ENCODE assay signal across 8 cellular contexts in genomic region chr18:79496978-79497637, GRCh38.
A peak's percentile ranks its signal among the peaks of the same experiment; 100 is the strongest.
DNase-seq lines count a peak whose midpoint lies in the region; ATAC-seq and TF ChIP-seq lines count a peak whose summit lies in the region.

No MANE protein-coding gene starts in this region.

- peaks cover 14% of the 10 kb centered on the region for H3K4me1 ChIP-seq in mesodermal cell (ENCODE audit: control insufficient read depth, insufficient read depth, low read length, poor library complexity, severe bottlenecking)
- no peaks in the 10 kb centered on the region for H3K4me1 ChIP-seq in gastrocnemius medialis

- peak overlapping the region in 1 of 5 experiments; percentile 3 for H3K4me3 Mint-ChIP-seq in brain

- 95 to 96% methylated on average over 19 of the region's 22 CpGs for WGBS in mesodermal cell (ENCODE audit: insufficient coverage in 2 of 2), 2 experiments

- H3K9me3 Mint-ChIP-seq in brain, result peaks cover 35 to 55% (median 47%) of the 10 kb centered on the region in 5 experiments

- TF ChIP-seq CTCF in brain (conservative IDR thresholded peaks at IDR 0.05), result no peak
- no peak for TF ChIP-seq CTCF in coronary artery (IDR thresholded peaks at IDR 0.05)
- TF ChIP-seq CTCF in gastrocnemius medialis (IDR thresholded peaks at IDR 0.05 in 4 of 5, conservative IDR thresholded peaks at IDR 0.05 in 1 of 5), result no peak

- H3K27me3 ChIP-seq in gastrocnemius medialis, result no peaks in the 10 kb centered on the region

- in situ Hi-C loops in gastrocnemius medialis (cut with MboI; ENCODE audit: low sequenced_read_pairs in 4 of 4), result no loop called here

- H3K36me3 ChIP-seq in mesodermal cell (ENCODE audit: control insufficient read depth, insufficient read depth, low read length) (peaks cover 44% of the 10 kb centered on the region), gastrocnemius medialis (peaks cover 0 to 2% of the 10 kb centered on the region in 2 donors)

- TF ChIP-seq POLR2A in gastrocnemius medialis (IDR thresholded peaks at IDR 0.05), result no peak

- peaks cover 3% of the 10 kb centered on the region for H3K27me3 Mint-ChIP-seq in brain

- ATAC-seq in HG02870 (IDR thresholded peaks at IDR 0.05; ENCODE audit: unreplicated experiment) (peak; percentile 52), gastrocnemius medialis (no peak)

- H3K4me1 Mint-ChIP-seq in brain, result peaks cover 22% of the 10 kb centered on the region

- intact Hi-C loops in gastrocnemius medialis (cut with DNase I; ENCODE audit: low total_unique reads), result no loop called here

- H3K27ac Mint-ChIP-seq in brain, result peak overlapping the region; percentile 81 to 95 (median 85)

- DNase-seq in DMS79 treated with DMSO at 0.1 percent for 48 hours (lab: John Stamatoyannopoulos, UW) (peak; percentile 25), D341Med (ENCODE audit: low spot score) (no peak), coronary artery (ENCODE audit: low spot score) (no peak), NCI-H2107 treated with DMSO at 0.1 percent for 48 hours (lab: John Stamatoyannopoulos, UW; ENCODE audit: unreplicated experiment) (no peak), gastrocnemius medialis (no peak)

- H3K36me3 Mint-ChIP-seq in brain, result peaks cover 48% of the 10 kb centered on the region

- no peak overlapping the region for H3K4me3 ChIP-seq in mesodermal cell (ENCODE audit: extremely low read depth, insufficient read depth, low read length, poor library complexity, severe bottlenecking)
- H3K4me3 ChIP-seq in coronary artery, result no peak overlapping the region
- H3K4me3 ChIP-seq in gastrocnemius medialis, result no peak overlapping the region

- H3K27ac ChIP-seq in mesodermal cell (ENCODE audit: low read depth, low read length, severe bottlenecking), result peak overlapping the region; percentile 82
- H3K27ac ChIP-seq in coronary artery, result no peak overlapping the region
- H3K27ac ChIP-seq in gastrocnemius medialis, result no peak overlapping the region

- H3K9me3 ChIP-seq in mesodermal cell (ENCODE audit: control insufficient read depth, low read length), result peaks cover 20% of the 10 kb centered on the region
- no peaks in the 10 kb centered on the region for H3K9me3 ChIP-seq in gastrocnemius medialis
